ENCODE assay signal across 16 cellular contexts in the genomic region with DNA sequence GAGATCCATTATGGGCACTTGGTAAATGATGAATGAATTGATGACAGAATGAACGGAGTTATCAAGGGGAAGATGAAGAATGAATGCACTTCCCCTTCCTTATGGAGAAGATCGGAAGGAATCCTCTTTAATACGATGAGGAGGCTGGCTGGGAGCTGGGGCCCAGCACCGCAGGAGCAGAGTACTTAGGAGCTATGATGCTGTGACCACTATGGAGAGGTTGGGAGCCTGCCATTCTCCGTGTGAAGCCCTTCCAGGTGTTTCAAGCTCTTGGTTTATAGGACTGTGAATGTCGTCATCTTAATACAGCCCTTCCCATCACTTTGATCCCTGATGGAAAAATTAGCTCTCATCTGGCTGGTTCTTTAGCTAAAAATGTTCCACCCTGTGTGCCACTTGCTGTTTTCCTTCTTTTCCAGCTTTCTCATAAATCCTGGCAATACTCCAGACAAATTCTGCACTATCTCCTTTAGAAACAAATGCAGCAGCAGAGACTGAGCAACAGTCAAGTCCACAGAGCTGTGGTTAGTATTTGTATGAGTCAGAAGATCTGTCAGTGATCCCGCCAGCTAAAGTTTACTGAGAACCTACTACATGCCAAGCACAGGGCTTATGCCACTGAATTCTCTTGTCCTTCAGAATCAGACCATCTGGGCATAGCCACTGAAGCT.
DNase-seq lines count a peak whose midpoint lies in the region; ATAC-seq and TF ChIP-seq lines count a peak whose summit lies in the region.
"Had no signal": no experiment of that assay in that cellular context is flagged by ENCODE, and none has a peak within 500 bp of the region (broad histone marks: within the 10 kb centered on the region; RNA-seq: fewer than 3 reads in every experiment).

No MANE protein-coding gene starts in this region.

- TF ChIP-seq CTCF in PC-3 (conservative IDR thresholded peaks at IDR 0.05; ENCODE audit: low read depth, low read length): no peak

- H3K4me1 Mint-ChIP-seq in activated T-cell treated with anti-CD3 and anti-CD28 coated beads, Interleukin-2, amount 50 U/mL, for 72 hours (ENCODE audit: low read depth): peaks cover 56% of the 10 kb centered on the region

- peak; percentile 84 to 86 for ATAC-seq in activated T-cell treated with anti-CD3 and anti-CD28 coated beads, Interleukin-2, amount 50 U/mL, for 72 hours (replicated peaks in 1 of 2)
- ATAC-seq in PC-3: no peak
- ATAC-seq in HG03439 (IDR thresholded peaks at IDR 0.05; ENCODE audit: unreplicated experiment): no peak
- ATAC-seq in GM21825 (IDR thresholded peaks at IDR 0.05; ENCODE audit: unreplicated experiment): no peak
- no peak for ATAC-seq in HG03139 (IDR thresholded peaks at IDR 0.05; ENCODE audit: unreplicated experiment)
- ATAC-seq: effector memory CD8-positive, alpha-beta T cell had no signal

- no peak overlapping the region for H3K27ac Mint-ChIP-seq in activated T-cell treated with anti-CD3 and anti-CD28 coated beads, Interleukin-2, amount 50 U/mL, for 72 hours
- H3K27ac Mint-ChIP-seq: activated naive CD8-positive, alpha-beta T cell; naive B cell had no signal

- peaks cover 14% of the 10 kb centered on the region for H3K79me2 ChIP-seq in PC-3 (ENCODE audit: low read length)

- DNase-seq in activated T-cell treated with anti-CD3 and anti-CD28 coated beads, Interleukin-2, amount 50 U/mL, for 72 hours: peak in 1 of 2 donors; percentile 30
- DNase-seq in activated T-cell treated with anti-CD3 and anti-CD28 coated beads, Interleukin-2, amount 50 U/mL, for 1 hour: no peak
- DNase-seq in PC-3: peak; percentile 86
- peak; percentile 54 for DNase-seq in dedifferentiated amniotic fluid mesenchymal stem cell (ENCODE audit: extremely low spot score)
- DNase-seq in stromal cell of bone marrow (ENCODE audit: low read depth): peak; percentile 79
- DNase-seq: activated CD4-positive, alpha-beta T cell treated with anti-CD3 and anti-CD28 coated beads for 4 hours; effector memory CD8-positive, alpha-beta T cell; GOT3; KG1; naive B cell; NCI-H510A had no signal

- POLR2A ChIA-PET in PC-3 (lab: Charles Lee; ENCODE audit: unreplicated experiment): no interaction called here

- no peaks in the 10 kb centered on the region for H3K9me3 ChIP-seq in PC-3 (ENCODE audit: low read length)

- H3K4me3 ChIP-seq in PC-3 (ENCODE audit: low read length): no peak overlapping the region
- H3K4me3 ChIP-seq: BLaER1 had no signal

- H3K27me3 ChIP-seq in PC-3 (ENCODE audit: low read length): no peaks in the 10 kb centered on the region
- H3K27me3 ChIP-seq: BLaER1 had no signal

- H3F3A ChIP-seq in PC-3 (ENCODE audit: low read length, unreplicated experiment): no peaks in the 10 kb centered on the region

- H3K4me2 ChIP-seq in PC-3 (ENCODE audit: low read length): peak overlapping the region; percentile 12; the same call in 1 of the 2 replicates
- H3K4me2 ChIP-seq: BLaER1 had no signal

- H3K4me3 Mint-ChIP-seq in activated T-cell treated with anti-CD3 and anti-CD28 coated beads, Interleukin-2, amount 50 U/mL, for 72 hours: no peak overlapping the region
- H3K4me3 Mint-ChIP-seq: activated naive CD8-positive, alpha-beta T cell; effector memory CD8-positive, alpha-beta T cell; naive B cell had no signal

- H3K36me3 Mint-ChIP-seq in activated T-cell treated with anti-CD3 and anti-CD28 coated beads, Interleukin-2, amount 50 U/mL, for 72 hours (ENCODE audit: insufficient read depth in 2 of 2): peaks cover 0 to 2% of the 10 kb centered on the region in 2 donors
- H3K36me3 Mint-ChIP-seq: naive B cell had no signal

- BruUV-seq in PC-3 (replicated peaks; lab: Mats Ljungman, UMichigan): no TSS peak

- intact Hi-C loops in PC-3 (cut with micrococcal nuclease): no loop called here

- peaks cover 47% of the 10 kb centered on the region for H3K4me1 ChIP-seq in PC-3 (ENCODE audit: insufficient read depth, low read length)

- H2AFZ ChIP-seq in PC-3 (ENCODE audit: low read length): no peak overlapping the region

- no peaks in the 10 kb centered on the region for H3K9me2 ChIP-seq in PC-3 (replicated peaks; ENCODE audit: low read length)

- H3K9me3 Mint-ChIP-seq in activated T-cell treated with anti-CD3 and anti-CD28 coated beads, Interleukin-2, amount 50 U/mL, for 72 hours: no peaks in the 10 kb centered on the region
- H3K9me3 Mint-ChIP-seq: effector memory CD8-positive, alpha-beta T cell had no signal

- no peaks in the 10 kb centered on the region for H4K20me1 ChIP-seq in PC-3 (ENCODE audit: low read length)

- no peak overlapping the region for H3K9ac ChIP-seq in PC-3 (ENCODE audit: low read length)
- H3K9ac ChIP-seq: BLaER1 had no signal

- H3K27me3 Mint-ChIP-seq in activated T-cell treated with anti-CD3 and anti-CD28 coated beads, Interleukin-2, amount 50 U/mL, for 72 hours (ENCODE audit: low read depth): no peaks in the 10 kb centered on the region
- H3K27me3 Mint-ChIP-seq: activated naive CD8-positive, alpha-beta T cell; effector memory CD8-positive, alpha-beta T cell had no signal

- no peaks in the 10 kb centered on the region for H3K36me3 ChIP-seq in PC-3 (ENCODE audit: low read depth, low read length)
- H3K36me3 ChIP-seq: BLaER1 had no signal

- CTCF ChIA-PET in PC-3 (lab: Charles Lee): no interaction called here

- H3K27ac ChIP-seq in PC-3 (ENCODE audit: low read length): no peak overlapping the region
- H3K27ac ChIP-seq: BLaER1 had no signal

Comparison
In these comparisons a context has a peak if more than half of its experiments do, and no peak if none do; other contexts are left out.
1. ATAC-seq: peak in activated T-cell treated with anti-CD3 and anti-CD28 coated beads, Interleukin-2, amount 50 U/mL, for 72 hours (2 of 2); none in PC-3 (single experiment), HG03439 (single experiment), GM21825 (single experiment) and HG03139 (single experiment).